ENCODE assay signal across 9 cellular contexts in genomic region chr2:64730551-64731305, GRCh38.
DNase-seq lines count a peak whose midpoint lies in the region; ATAC-seq, FAIRE-seq and TF ChIP-seq lines count a peak whose summit lies in the region.
"Had no signal": no experiment of that assay in that cellular context is flagged by ENCODE, and none has a peak within 500 bp of the region (broad histone marks: within the 10 kb centered on the region; RNA-seq: fewer than 3 reads in every experiment).

No MANE protein-coding gene starts in this region.

- FAIRE-seq in GM12891 (lab: Jason Lieb, UNC) (peak; percentile 90), TTC549 (lab: Jason Lieb, UNC) (peak; percentile 50)
- FAIRE-seq: frontal cortex had no signal

- TF ChIP-seq POLR2A in GM12891 (IDR thresholded peaks at IDR 0.05; ENCODE audit: low read depth, low read length): no peak

- H3K36me3 Mint-ChIP-seq in chondrocyte (ENCODE audit: low read depth): peaks cover 2% of the 10 kb centered on the region

- peak overlapping the region; percentile 87 to 89 for H3K27ac ChIP-seq in left lung

- no peaks in the 10 kb centered on the region for H3K27me3 Mint-ChIP-seq in chondrocyte (ENCODE audit: low read depth)

- H3K4me3 Mint-ChIP-seq in chondrocyte (ENCODE audit: unreplicated experiment): peak overlapping the region; percentile 55

- peaks cover 23% of the 10 kb centered on the region for H3K4me1 Mint-ChIP-seq in chondrocyte (ENCODE audit: low read depth)

- TF ChIP-seq CTCF in chondrocyte (IDR thresholded peaks at IDR 0.05): no peak
- no peak for TF ChIP-seq CTCF in left lung (IDR thresholded peaks at IDR 0.05)

- H3K27me3 ChIP-seq in left lung: no peaks in the 10 kb centered on the region

- H3K9me3 Mint-ChIP-seq in chondrocyte (ENCODE audit: low read depth): no peaks in the 10 kb centered on the region

- no peaks in the 10 kb centered on the region for H3K9me3 ChIP-seq in left lung

- no peak for DNase-seq in GM12891 (ENCODE audit: insufficient read length, low spot score)
- DNase-seq in NCI-H1092 treated with DMSO at 0.1 percent for 48 hours (lab: John Stamatoyannopoulos, UW): peak; percentile 65
- DNase-seq in chondrocyte (ENCODE audit: low spot score): no peak
- DNase-seq in left lung: peak in 1 of 2 donors; percentile 80
- peak in 2 of 3 experiments; percentile 11 to 14 for DNase-seq in stimulated activated CD4-positive, alpha-beta T cell treated with anti-CD3 and anti-CD28 coated beads, TNF-alpha, amount 100 ng/mL, for 24 hours (ENCODE audit: low read depth in 3 of 3)

- ATAC-seq in left lung (peak; percentile 92), HG02885 (IDR thresholded peaks at IDR 0.05; ENCODE audit: poor library complexity, unreplicated experiment) (no peak), HG03159 (IDR thresholded peaks at IDR 0.05; ENCODE audit: unreplicated experiment) (no peak)

- peak overlapping the region; percentile 72 for H3K27ac Mint-ChIP-seq in chondrocyte (ENCODE audit: unreplicated experiment)

- peaks cover 16 to 48% of the 10 kb centered on the region in 2 donors for H3K4me1 ChIP-seq in left lung

- H3K36me3 ChIP-seq in left lung: no peaks in the 10 kb centered on the region

- intact Hi-C loops in left lung (cut with DNase I): no loop called here

- peak overlapping the region; percentile 17 to 37 for H3K4me3 ChIP-seq in left lung

TF ChIP-seq in GM12891, 5 proteins besides CTCF, POLR2A, EP300 and RAD21:
- TF ChIP-seq SPI1 (IDR thresholded peaks at IDR 0.05; ENCODE audit: low read depth, low read length) (no peak), PAX5 (IDR thresholded peaks at IDR 0.05; ENCODE audit: insufficient read depth, low read length, severe bottlenecking) (peak; percentile 83)

Comparison
In these comparisons a context has a peak if more than half of its experiments do, and no peak if none do; other contexts are left out.
1. DNase-seq: peak in NCI-H1092 treated with DMSO at 0.1 percent for 48 hours (single experiment) and stimulated activated CD4-positive, alpha-beta T cell treated with anti-CD3 and anti-CD28 coated beads, TNF-alpha, amount 100 ng/mL, for 24 hours (2 of 3); none in GM12891 (single experiment) and chondrocyte (single experiment).